1 cellular context compared by ENCODE assay signal in genomic region chr3:106814231-106814630, GRCh38.
TF ChIP-seq lines count a peak whose summit lies in the region.

No MANE protein-coding gene starts in this region.

TF ChIP-seq in H1, 55 proteins besides CTCF, POLR2A, EP300 and RAD21:
- no peak for TF ChIP-seq ATF2 (IDR thresholded peaks at IDR 0.05; ENCODE audit: low read length)
- TF ChIP-seq TEAD4 (IDR thresholded peaks at IDR 0.05; ENCODE audit: low read depth, low read length) = no peak
- TF ChIP-seq TCF12 (IDR thresholded peaks at IDR 0.05; ENCODE audit: low read depth, low read length) = no peak
- no peak for TF ChIP-seq RFX5 (IDR thresholded peaks at IDR 0.05; ENCODE audit: borderline replicate concordance, low read depth, low read length)
